In the genomic region with DNA sequence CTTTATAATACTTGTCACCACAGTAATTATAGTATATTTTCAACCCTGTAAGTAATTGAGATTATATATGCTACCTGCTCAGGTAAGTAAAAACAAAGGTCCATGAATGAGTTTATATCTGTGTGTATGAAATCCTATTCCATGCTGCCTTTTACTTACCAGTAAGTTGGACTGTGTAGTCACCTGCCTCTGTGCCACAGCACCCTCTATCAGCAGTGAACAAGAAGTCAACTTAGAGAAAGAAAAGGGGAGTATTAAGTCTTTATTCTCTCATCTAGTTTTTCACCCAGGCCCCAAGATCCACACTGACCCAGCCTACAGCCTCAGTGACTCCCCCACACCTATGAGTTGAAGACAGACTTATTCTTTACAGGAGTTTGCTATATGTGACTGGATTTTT, we compare ENCODE assay signal across 13 cellular contexts. TPM values are rescaled to one million over a fixed set of nuclear protein-coding genes. Genes with fewer than 3 reads are reported as not detected.
DNase-seq lines count a peak whose midpoint lies in the region; ATAC-seq and TF ChIP-seq lines count a peak whose summit lies in the region.
"Had no signal": no experiment of that assay in that cellular context is flagged by ENCODE, and none has a peak within 500 bp of the region (broad histone marks: within the 10 kb centered on the region; RNA-seq: fewer than 3 reads in every experiment).

No MANE protein-coding gene starts in this region.

- H3K4me2 ChIP-seq in DND-41 (ENCODE audit: insufficient read depth, low read length) (no peak overlapping the region), GM23338 (no peak overlapping the region), hepatocyte (no peak overlapping the region)

- DNase-seq in DND-41 (no peak), GM23338 (ENCODE audit: low spot score) (peak; percentile 11), SK-MEL-5 (ENCODE audit: low read depth, low spot score) (peak; percentile 46), hepatocyte (ENCODE audit: low spot score) (no peak), globus pallidus (ENCODE audit: low spot score) (no peak), NCI-H2029 treated with DMSO at 0.1 percent for 48 hours (lab: John Stamatoyannopoulos, UW) (no peak), nephron progenitor cell (no peak), NK-92 (lab: John Stamatoyannopoulos, UW; ENCODE audit: unreplicated experiment) (no peak)
- DNase-seq: activated gamma-delta T cell treated with Interleukin-2 at 50 U/mL for 16 hours; effector memory CD4-positive, alpha-beta T cell; HFFc6; ovary; T1000 had no signal

- peaks cover 14% of the 10 kb centered on the region; the same call in 2 of the 3 replicates for H3K4me1 Mint-ChIP-seq in GM23338
- H3K4me1 Mint-ChIP-seq in nephron progenitor cell, result peaks cover 12% of the 10 kb centered on the region

- ATAC-seq in DND-41 (ENCODE audit: insufficient read depth, low read depth), result no peak
- peak; percentile 39; the same call in 2 of the 3 replicates for ATAC-seq in GM23338

- H3K27ac Mint-ChIP-seq in GM23338, result no peak overlapping the region
- no peak overlapping the region for H3K27ac Mint-ChIP-seq in nephron progenitor cell
- H3K27ac Mint-ChIP-seq: HFFc6 had no signal

- H3K36me3 Mint-ChIP-seq in GM23338 (ENCODE audit: low read depth) (no peaks in the 10 kb centered on the region), nephron progenitor cell (ENCODE audit: low read depth) (no peaks in the 10 kb centered on the region)

- H3K27me3 ChIP-seq in DND-41 (ENCODE audit: insufficient read depth, low read length, poor library complexity) (peaks cover 14% of the 10 kb centered on the region), GM23338 (ENCODE audit: insufficient read depth) (no peaks in the 10 kb centered on the region), hepatocyte (no peaks in the 10 kb centered on the region)
- H3K27me3 ChIP-seq: ovary had no signal

- no peaks in the 10 kb centered on the region for H3F3A ChIP-seq in GM23338 (replicated peaks; ENCODE audit: low read depth)

- H2AFZ ChIP-seq in DND-41 (ENCODE audit: low read depth, low read length), result no peak overlapping the region
- no peak overlapping the region for H2AFZ ChIP-seq in GM23338
- no peak overlapping the region for H2AFZ ChIP-seq in hepatocyte

- H3K9ac ChIP-seq in DND-41 (ENCODE audit: low read depth, low read length), result no peak overlapping the region

- H3K27me3 Mint-ChIP-seq in GM23338 (ENCODE audit: insufficient read depth, low read depth, poor library complexity) (peaks cover 2% of the 10 kb centered on the region), nephron progenitor cell (ENCODE audit: low read depth, poor library complexity) (peaks cover 4% of the 10 kb centered on the region)

- H3K4me3 ChIP-seq in DND-41 (ENCODE audit: low read depth in 1 of 2, low read length in 2 of 2) (no peak overlapping the region), GM23338 (no peak overlapping the region), hepatocyte (no peak overlapping the region)
- H3K4me3 ChIP-seq: ovary had no signal

- TF ChIP-seq CTCF in DND-41 (IDR thresholded peaks at IDR 0.05; ENCODE audit: borderline replicate concordance, extremely low read depth, low read length, poor library complexity, severe bottlenecking), result peak; percentile 26
- peak; percentile 34 to 57; a peak in 3 of 4 replicates for TF ChIP-seq CTCF in GM23338 (conservative IDR thresholded peaks at IDR 0.05; ENCODE audit: low read depth in 2 of 2)
- TF ChIP-seq CTCF in hepatocyte (IDR thresholded peaks at IDR 0.05; ENCODE audit: poor library complexity), result peak; percentile 36
- TF ChIP-seq CTCF in nephron progenitor cell (IDR thresholded peaks at IDR 0.05), result no peak

- H3K4me3 Mint-ChIP-seq in GM23338, result no peak overlapping the region
- H3K4me3 Mint-ChIP-seq in nephron progenitor cell, result no peak overlapping the region
- H3K4me3 Mint-ChIP-seq: HFFc6 had no signal

- H3K9me2 ChIP-seq in GM23338 (ENCODE audit: insufficient read depth) (peaks cover 15% of the 10 kb centered on the region), hepatocyte (replicated peaks; ENCODE audit: insufficient read depth) (no peaks in the 10 kb centered on the region)

- H3K4me1 ChIP-seq in DND-41 (ENCODE audit: insufficient read depth, low read length), result no peaks in the 10 kb centered on the region
- H3K4me1 ChIP-seq in GM23338 (ENCODE audit: insufficient read depth), result 0 out of 2 replicates have a peak, but pooled peaks cover 6% of the 10 kb centered on the region
- no peaks in the 10 kb centered on the region for H3K4me1 ChIP-seq in hepatocyte (ENCODE audit: insufficient read depth)

- H3K27ac ChIP-seq in DND-41 (ENCODE audit: low read length) (no peak overlapping the region), GM23338 (ENCODE audit: low read depth) (no peak overlapping the region), hepatocyte (no peak overlapping the region)
- H3K27ac ChIP-seq: ovary had no signal

- in situ Hi-C loops in SK-MEL-5 (cut with HindIII; ENCODE audit: low pct_unique_long_range_greater_than_20kb, low sequenced_read_pairs), result no loop called here

- no peaks in the 10 kb centered on the region for H4K20me1 ChIP-seq in DND-41 (ENCODE audit: insufficient read depth, low read length)
- H4K20me1 ChIP-seq in GM23338 (replicated peaks; ENCODE audit: insufficient read depth), result no peaks in the 10 kb centered on the region
- H4K20me1 ChIP-seq in hepatocyte (ENCODE audit: insufficient read depth, poor library complexity, severe bottlenecking), result no peaks in the 10 kb centered on the region

- H3K36me3 ChIP-seq in DND-41 (ENCODE audit: insufficient read depth, low read length) (no peaks in the 10 kb centered on the region), GM23338 (ENCODE audit: insufficient read depth) (no peaks in the 10 kb centered on the region), hepatocyte (replicated peaks; ENCODE audit: insufficient read depth, low read depth) (no peaks in the 10 kb centered on the region)
- H3K36me3 ChIP-seq: ovary had no signal

- H3K79me2 ChIP-seq in DND-41 (ENCODE audit: insufficient read depth, low read length) (no peaks in the 10 kb centered on the region), GM23338 (replicated peaks; ENCODE audit: insufficient read depth) (no peaks in the 10 kb centered on the region), hepatocyte (no peaks in the 10 kb centered on the region)

- H3K9me3 Mint-ChIP-seq in GM23338 (no peaks in the 10 kb centered on the region), nephron progenitor cell (no peaks in the 10 kb centered on the region)
- H3K9me3 Mint-ChIP-seq: HFFc6 had no signal

- no peaks in the 10 kb centered on the region for H3K9me3 ChIP-seq in DND-41 (ENCODE audit: insufficient read depth, low read length, severe bottlenecking)
- H3K9me3 ChIP-seq in hepatocyte (ENCODE audit: low read depth), result no peaks in the 10 kb centered on the region
- H3K9me3 ChIP-seq: ovary had no signal

TF ChIP-seq in GM23338, 12 proteins besides CTCF, POLR2A, EP300 and RAD21 (continues in another document):
- TF ChIP-seq EZH2phosphoT487 (IDR thresholded peaks at IDR 0.05; ENCODE audit: unreplicated experiment), result no peak
- TF ChIP-seq, protein P1, sequence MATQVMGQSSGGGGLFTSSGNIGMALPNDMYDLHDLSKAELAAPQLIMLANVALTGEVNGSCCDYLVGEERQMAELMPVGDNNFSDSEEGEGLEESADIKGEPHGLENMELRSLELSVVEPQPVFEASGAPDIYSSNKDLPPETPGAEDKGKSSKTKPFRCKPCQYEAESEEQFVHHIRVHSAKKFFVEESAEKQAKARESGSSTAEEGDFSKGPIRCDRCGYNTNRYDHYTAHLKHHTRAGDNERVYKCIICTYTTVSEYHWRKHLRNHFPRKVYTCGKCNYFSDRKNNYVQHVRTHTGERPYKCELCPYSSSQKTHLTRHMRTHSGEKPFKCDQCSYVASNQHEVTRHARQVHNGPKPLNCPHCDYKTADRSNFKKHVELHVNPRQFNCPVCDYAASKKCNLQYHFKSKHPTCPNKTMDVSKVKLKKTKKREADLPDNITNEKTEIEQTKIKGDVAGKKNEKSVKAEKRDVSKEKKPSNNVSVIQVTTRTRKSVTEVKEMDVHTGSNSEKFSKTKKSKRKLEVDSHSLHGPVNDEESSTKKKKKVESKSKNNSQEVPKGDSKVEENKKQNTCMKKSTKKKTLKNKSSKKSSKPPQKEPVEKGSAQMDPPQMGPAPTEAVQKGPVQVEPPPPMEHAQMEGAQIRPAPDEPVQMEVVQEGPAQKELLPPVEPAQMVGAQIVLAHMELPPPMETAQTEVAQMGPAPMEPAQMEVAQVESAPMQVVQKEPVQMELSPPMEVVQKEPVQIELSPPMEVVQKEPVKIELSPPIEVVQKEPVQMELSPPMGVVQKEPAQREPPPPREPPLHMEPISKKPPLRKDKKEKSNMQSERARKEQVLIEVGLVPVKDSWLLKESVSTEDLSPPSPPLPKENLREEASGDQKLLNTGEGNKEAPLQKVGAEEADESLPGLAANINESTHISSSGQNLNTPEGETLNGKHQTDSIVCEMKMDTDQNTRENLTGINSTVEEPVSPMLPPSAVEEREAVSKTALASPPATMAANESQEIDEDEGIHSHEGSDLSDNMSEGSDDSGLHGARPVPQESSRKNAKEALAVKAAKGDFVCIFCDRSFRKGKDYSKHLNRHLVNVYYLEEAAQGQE (IDR thresholded peaks at IDR 0.05; ENCODE audit: unreplicated experiment), result no peak

RNA-seq across cellular contexts. Expression of gene IFI16, which starts 36.9 kb away (rescaled TPM):
- 0.31 TPM in 1 of 2 replicates, not detected in the other for total RNA-seq in GM23338 (2014; rRNA removed; shearing (Covaris generic))
- polyA plus RNA-seq in GM23338 (2016; fragmentation: Nextera tagmentation; extraction: Ambion mirVana) (1.3 and 2.1 TPM in 2 replicates), hepatocyte (31.8 and 35.6 TPM in 2 replicates)
- 91.7 and 103 TPM in 2 replicates for total RNA-seq in SK-MEL-5 (2014; rRNA removed; shearing (Covaris generic))
- polyA plus RNA-seq in SK-MEL-5 (2015; cell fraction: cytosol; rRNA removed), result 219 and 247 TPM in 2 replicates
- 371 and 524 TPM in 2 replicates for polyA plus RNA-seq in SK-MEL-5 (2015; cell fraction: nucleus; rRNA removed)
- total RNA-seq in hepatocyte, result 22.2 and 25.1 TPM in 2 replicates

RNA-seq across cellular contexts. Expression of gene PYHIN1, which starts 41.5 kb away (rescaled TPM):
- total RNA-seq in GM23338 (2014; rRNA removed; shearing (Covaris generic)), result not detected in 2 replicates
- not detected in 2 replicates for polyA plus RNA-seq in GM23338 (2016; fragmentation: Nextera tagmentation; extraction: Ambion mirVana)
- total RNA-seq in SK-MEL-5 (2014; rRNA removed; shearing (Covaris generic)), result not detected in 2 replicates
- polyA plus RNA-seq in SK-MEL-5 (2015; cell fraction: cytosol; rRNA removed), result 0.12 TPM in 1 of 2 replicates, not detected in the other
- polyA plus RNA-seq in SK-MEL-5 (2015; cell fraction: nucleus; rRNA removed), result not detected in 2 replicates
- not detected in 2 replicates for total RNA-seq in hepatocyte
- not detected in 2 replicates for polyA plus RNA-seq in hepatocyte
- total RNA-seq: HFFc6 had no signal

Comparison
In these comparisons a context has a peak if more than half of its experiments do, and no peak if none do; other contexts are left out.
1. DNase-seq: peak in GM23338 (single experiment) and SK-MEL-5 (single experiment); none in DND-41 (single experiment), hepatocyte (single experiment), globus pallidus (single experiment), NCI-H2029 treated with DMSO at 0.1 percent for 48 hours (single experiment), nephron progenitor cell (single experiment) and NK-92 (single experiment).
2. RNA of gene IFI16, which starts 36.9 kb away (total RNA-seq): 91.7 to 103 TPM in SK-MEL-5 and 22.2 to 25.1 TPM in hepatocyte; 0.31 TPM in GM23338; every median in the first group is over 10 times any median in the second.